In genomic region chr17:74010903-74011302, GRCh38 we compare ENCODE assay signal across 23 cellular contexts.
"Had no signal": no experiment of that assay in that cellular context is flagged by ENCODE, and none has a peak within 500 bp of the region (broad histone marks: within the 10 kb centered on the region; RNA-seq: fewer than 3 reads in every experiment).

No MANE protein-coding gene starts in this region.

- H3K36me3 Mint-ChIP-seq: immature natural killer cell, WTC11 had no signal

- H3K27me3 ChIP-seq: ascending aorta, right atrium auricular region had no signal

- DNase-seq: activated CD4-positive, alpha-beta T cell treated with anti-CD3 and anti-CD28 coated beads for 4 hours; activated CD8-positive, alpha-beta T cell treated with anti-CD3 and anti-CD28 coated beads for 36 hours; activated naive CD4-positive, alpha-beta T cell treated with anti-CD3 and anti-CD28 coated beads for 36 hours; activated T-cell treated with anti-CD3 and anti-CD28 coated beads, Interleukin-2, amount 50 U/mL, for 24 hours; cerebellar nuclear complex; effector CD4-positive, alpha-beta T cell; gastrocnemius medialis; immature natural killer cell; kidney glomerular epithelial cell; left ventricle myocardium inferior; mammary epithelial cell; midbrain; nephron progenitor cell; stimulated activated CD4-positive, alpha-beta T cell treated with anti-CD3 and anti-CD28 coated beads, Interleukin-12 subunit alpha, Interleukin-12 subunit beta, amount 100 ng/mL, for 4 hours; stimulated activated CD4-positive, alpha-beta T cell treated with anti-CD3 and anti-CD28 coated beads, Interleukin-1b, Interleukin-23, amount 100 ng/mL, for 48 hours; stimulated activated CD8-positive, alpha-beta memory T cell treated with anti-CD3 and anti-CD28 coated beads, Interleukin-4, amount 100 ng/mL, for 48 hours; stimulated activated naive CD4-positive, alpha-beta T cell treated with Interleukin-2 at 50 U/mL for 16 hours; thyroid gland had no signal

- H3K27ac Mint-ChIP-seq: activated CD8-positive, alpha-beta T cell treated with anti-CD3 and anti-CD28 coated beads for 36 hours; activated naive CD4-positive, alpha-beta T cell treated with anti-CD3 and anti-CD28 coated beads for 36 hours; activated T-cell treated with anti-CD3 and anti-CD28 coated beads, Interleukin-2, amount 50 U/mL, for 24 hours; nephron progenitor cell; progenitor cell of endocrine pancreas; WTC11 had no signal

- H3K27ac ChIP-seq: ascending aorta, gastrocnemius medialis, left ventricle myocardium inferior, right atrium auricular region, thyroid gland had no signal

- H3K4me1 ChIP-seq: ascending aorta, gastrocnemius medialis, left ventricle myocardium inferior, right atrium auricular region, thyroid gland had no signal

- H3K4me3 Mint-ChIP-seq: activated CD8-positive, alpha-beta T cell treated with anti-CD3 and anti-CD28 coated beads for 36 hours; activated naive CD4-positive, alpha-beta T cell treated with anti-CD3 and anti-CD28 coated beads for 36 hours; activated T-cell treated with anti-CD3 and anti-CD28 coated beads, Interleukin-2, amount 50 U/mL, for 24 hours; immature natural killer cell; nephron progenitor cell; WTC11 had no signal

- H3K4me3 ChIP-seq: ascending aorta, gastrocnemius medialis, left ventricle myocardium inferior, right atrium auricular region, thyroid gland had no signal

- ATAC-seq: activated CD8-positive, alpha-beta T cell treated with anti-CD3 and anti-CD28 coated beads for 36 hours; esophagus mucosa; gastrocnemius medialis; WTC11 had no signal

- H3K9me3 Mint-ChIP-seq: activated CD8-positive, alpha-beta T cell treated with anti-CD3 and anti-CD28 coated beads for 36 hours; immature natural killer cell; nephron progenitor cell; WTC11 had no signal

- H3K4me1 Mint-ChIP-seq: immature natural killer cell had no signal

- H3K36me3 ChIP-seq: ascending aorta, gastrocnemius medialis, left ventricle myocardium inferior, right atrium auricular region, thyroid gland had no signal

- H3K9me3 ChIP-seq: ascending aorta, gastrocnemius medialis, right atrium auricular region, thyroid gland had no signal
